Comparison of ENCODE assay signal across 27 cellular contexts in genomic region chr3:135366816-135367215, GRCh38.
"Had no signal": no experiment of that assay in that cellular context is flagged by ENCODE, and none has a peak within 500 bp of the region (broad histone marks: within the 10 kb centered on the region; RNA-seq: fewer than 3 reads in every experiment).

No MANE protein-coding gene starts in this region.

- DNase-seq: naive B cell; naive thymus-derived CD8-positive, alpha-beta T cell; nephron progenitor cell; nucleus accumbens; ovary; posterior cingulate gyrus; psoas muscle; right cardiac atrium; right lobe of liver; sigmoid colon; small intestine; stimulated activated CD4-positive, alpha-beta T cell treated with anti-CD3 and anti-CD28 coated beads, Interleukin-15, amount 100 ng/mL, for 24 hours; stimulated activated CD4-positive, alpha-beta T cell treated with anti-CD3 and anti-CD28 coated beads, Interleukin-4, amount 100 ng/mL, for 1 hour; stimulated activated CD4-positive, alpha-beta T cell treated with anti-CD3 and anti-CD28 coated beads, Interleukin-4, amount 100 ng/mL, for 4 hours; stimulated activated CD8-positive, alpha-beta memory T cell treated with anti-CD3 and anti-CD28 coated beads, Interleukin-4, amount 100 ng/mL, for 48 hours; stimulated activated naive CD4-positive, alpha-beta T cell; stimulated activated naive CD8-positive, alpha-beta T cell treated with anti-CD3 and anti-CD28 coated beads, Interleukin-15, amount 100 ng/mL, for 72 hours; stimulated activated naive CD8-positive, alpha-beta T cell treated with anti-CD3 and anti-CD28 coated beads, Interleukin-15, Interleukin-2, amounts not matched to agents 100 U/mL and 50 U/mL, for 24 hours; substantia nigra; testis; tibial artery; transverse colon; upper lobe of right lung; uterus had no signal

- H3K4me3 ChIP-seq: ovary, psoas muscle, right lobe of liver, sigmoid colon, suprapubic skin, testis, tibial artery, transverse colon, upper lobe of right lung, uterus had no signal

- ATAC-seq: naive thymus-derived CD8-positive, alpha-beta T cell; natural killer cell treated with Interleukin-12 subunit alpha and Interleukin-12 subunit beta and Interleukin-15 and Interleukin-18, amount 100 ng/mL, for 72 hours; psoas muscle; right cardiac atrium; right lobe of liver; stimulated activated memory B cell treated with anti-CD40 and anti-IgM and Interleukin-4, amounts not matched to agents 10 μg/mL and 1 μg/mL and 100 μg/mL, for 72 hours; stimulated activated naive CD8-positive, alpha-beta T cell treated with anti-CD3 and anti-CD28 coated beads, Interleukin-15, amount 100 ng/mL, for 72 hours; stimulated activated naive CD8-positive, alpha-beta T cell treated with anti-CD3 and anti-CD28 coated beads, Interleukin-15, Interleukin-2, amounts not matched to agents 100 U/mL and 50 U/mL, for 24 hours; upper lobe of right lung had no signal
